Comparison of ENCODE assay signal across 18 cellular contexts in the genomic region with DNA sequence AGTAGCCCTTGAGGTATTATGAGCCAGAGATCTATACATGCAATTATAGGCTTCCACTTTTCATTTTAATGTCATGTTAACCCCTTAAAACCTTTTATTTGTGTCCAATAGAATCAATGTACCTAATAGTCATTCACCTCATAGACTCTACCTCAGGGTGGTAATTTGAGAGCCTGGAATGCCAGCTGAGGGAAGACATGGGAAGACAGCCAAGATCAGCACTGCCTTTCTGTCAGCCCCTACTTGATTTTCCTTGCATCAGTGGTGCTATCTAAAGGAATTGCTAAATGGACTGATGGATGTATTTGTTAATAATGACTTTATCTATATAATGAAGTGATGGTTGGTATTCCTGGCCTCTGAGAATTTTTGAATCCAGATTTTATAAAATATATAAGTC.
DNase-seq lines count a peak whose midpoint lies in the region; ATAC-seq and TF ChIP-seq lines count a peak whose summit lies in the region.
"Had no signal": no experiment of that assay in that cellular context is flagged by ENCODE, and none has a peak within 500 bp of the region (broad histone marks: within the 10 kb centered on the region; RNA-seq: fewer than 3 reads in every experiment).

No MANE protein-coding gene starts in this region.

- no peak overlapping the region for H3K27ac Mint-ChIP-seq in MCF 10A (ENCODE audit: low read depth, unreplicated experiment)
- H3K27ac Mint-ChIP-seq: CD4-positive, CD25-positive, alpha-beta regulatory T cell had no signal

- no peaks in the 10 kb centered on the region for H3K9me2 ChIP-seq in PC-3 (replicated peaks; ENCODE audit: low read length)

- no peaks in the 10 kb centered on the region for H3K4me1 Mint-ChIP-seq in MCF 10A (ENCODE audit: insufficient read depth, unreplicated experiment)
- H3K4me1 Mint-ChIP-seq: CD4-positive, CD25-positive, alpha-beta regulatory T cell had no signal

- BruUV-seq in MCF 10A (replicated peaks; lab: Mats Ljungman, UMichigan) (no TSS peak), PC-3 (replicated peaks; lab: Mats Ljungman, UMichigan) (no TSS peak)

- peaks cover 7% of the 10 kb centered on the region for H3K9me3 Mint-ChIP-seq in MCF 10A (ENCODE audit: unreplicated experiment)

- no peak overlapping the region for H2AFZ ChIP-seq in PC-3 (ENCODE audit: low read length)

- no peak overlapping the region for H3K4me2 ChIP-seq in PC-3 (ENCODE audit: low read length)
- H3K4me2 ChIP-seq: KMS-11 had no signal

- CTCF ChIA-PET in MCF 10A (lab: Yijun Ruan, JAX) (no interaction called here), PC-3 (lab: Charles Lee) (no interaction called here)

- H3K27me3 Mint-ChIP-seq in MCF 10A (ENCODE audit: insufficient read depth, unreplicated experiment): no peaks in the 10 kb centered on the region
- H3K27me3 Mint-ChIP-seq: CD4-positive, CD25-positive, alpha-beta regulatory T cell had no signal

- H3F3A ChIP-seq in PC-3 (ENCODE audit: low read length, unreplicated experiment): no peaks in the 10 kb centered on the region

- no peaks in the 10 kb centered on the region for H4K20me1 ChIP-seq in PC-3 (ENCODE audit: low read length)

- TF ChIP-seq CTCF in MCF 10A (IDR thresholded peaks at IDR 0.05; ENCODE audit: unreplicated experiment): no peak
- TF ChIP-seq CTCF in breast epithelium (IDR thresholded peaks at IDR 0.05): no peak
- TF ChIP-seq CTCF in PC-3 (conservative IDR thresholded peaks at IDR 0.05; ENCODE audit: low read depth, low read length): no peak
- TF ChIP-seq CTCF in epithelial cell of esophagus (IDR thresholded peaks at IDR 0.05; ENCODE audit: insufficient read depth, low read depth, low read length, missing control alignments): no peak

- intact Hi-C loops in MCF 10A (cut with micrococcal nuclease): no loop called here
- intact Hi-C loops in breast epithelium (cut with DNase I; ENCODE audit: low total_unique reads): no loop called here
- intact Hi-C loops in PC-3 (cut with micrococcal nuclease): loop anchor here (5.0 kb wide), 1 partner anchor 207 kb away; no protein-coding TSS in a partner anchor

- DNase-seq in MCF 10A (ENCODE audit: unreplicated experiment): peak; percentile 38
- DNase-seq in breast epithelium (ENCODE audit: low spot score in 2 of 2): no peak
- peak; percentile 36 for DNase-seq in PC-3
- DNase-seq in epithelial cell of esophagus (ENCODE audit: low read depth): peak; percentile 17
- no peak for DNase-seq in HK-2 (ENCODE audit: unreplicated experiment)
- DNase-seq: CD4-positive, CD25-positive, alpha-beta regulatory T cell; DMS79 treated with DMSO at 0.1 percent for 48 hours; MV-4-11; NCI-H1417 treated with DMSO at 0.1 percent for 48 hours; NCI-H2029 treated with DMSO at 0.1 percent for 48 hours; NCI-H446 treated with DMSO at 0.1 percent for 48 hours; NCI-H526 treated with DMSO at 0.1 percent for 48 hours; Peyer's patch; T-helper 1 cell had no signal

- POLR2A ChIA-PET in MCF 10A (lab: Yijun Ruan, JAX) (no interaction called here), PC-3 (lab: Charles Lee; ENCODE audit: unreplicated experiment) (no interaction called here)

- H3K9me3 ChIP-seq in breast epithelium (peaks cover 0 to 4% of the 10 kb centered on the region in 2 donors), PC-3 (ENCODE audit: low read length) (no peaks in the 10 kb centered on the region)
- H3K9me3 ChIP-seq: Peyer's patch, SJCRH30 had no signal

- no peaks in the 10 kb centered on the region for H3K36me3 ChIP-seq in breast epithelium
- H3K36me3 ChIP-seq in PC-3 (ENCODE audit: low read depth, low read length): no peaks in the 10 kb centered on the region
- H3K36me3 ChIP-seq: Peyer's patch, SJCRH30 had no signal

- H3K27me3 ChIP-seq in breast epithelium (no peaks in the 10 kb centered on the region), PC-3 (ENCODE audit: low read length) (no peaks in the 10 kb centered on the region)
- H3K27me3 ChIP-seq: Peyer's patch, SJCRH30 had no signal

- no peaks in the 10 kb centered on the region for H3K36me3 Mint-ChIP-seq in MCF 10A (ENCODE audit: insufficient read depth, unreplicated experiment)
- H3K36me3 Mint-ChIP-seq: CD4-positive, CD25-positive, alpha-beta regulatory T cell had no signal

- no peak overlapping the region for H3K9ac ChIP-seq in PC-3 (ENCODE audit: low read length)
- H3K9ac ChIP-seq: KMS-11 had no signal

- H3K4me3 ChIP-seq in breast epithelium: no peak overlapping the region
- H3K4me3 ChIP-seq in PC-3 (ENCODE audit: low read length): no peak overlapping the region
- no peak overlapping the region for H3K4me3 ChIP-seq in epithelial cell of esophagus (ENCODE audit: low read length)
- H3K4me3 ChIP-seq: Peyer's patch, SJCRH30 had no signal

- H3K4me1 ChIP-seq in breast epithelium (no peaks in the 10 kb centered on the region), PC-3 (ENCODE audit: insufficient read depth, low read length) (no peaks in the 10 kb centered on the region)
- H3K4me1 ChIP-seq: Peyer's patch, SJCRH30 had no signal

- H3K27ac ChIP-seq in breast epithelium (no peak overlapping the region), PC-3 (ENCODE audit: low read length) (no peak overlapping the region)
- H3K27ac ChIP-seq: KMS-11, Peyer's patch, SJCRH30 had no signal

- no peak for TF ChIP-seq POLR2A in breast epithelium (IDR thresholded peaks at IDR 0.05)

- no peak overlapping the region for H3K4me3 Mint-ChIP-seq in MCF 10A (ENCODE audit: unreplicated experiment)
- H3K4me3 Mint-ChIP-seq: CD4-positive, CD25-positive, alpha-beta regulatory T cell had no signal

- H3K79me2 ChIP-seq in PC-3 (ENCODE audit: low read length): no peaks in the 10 kb centered on the region

- ATAC-seq in PC-3: 0 out of 2 replicates have a peak, but pooled peaks have one; percentile 42
- no peak for ATAC-seq in HG03045 (IDR thresholded peaks at IDR 0.05; ENCODE audit: unreplicated experiment)
- no peak for ATAC-seq in SK-N-SH treated with all-trans-retinoic acid at 6 μM for 48 hours

TF ChIP-seq in SK-N-SH treated with all-trans-retinoic acid at 6 μM for 48 hours, 23 proteins besides CTCF, POLR2A, EP300 and RAD21:
- TF ChIP-seq GLIS3 (CRISPR knock-in tag; IDR thresholded peaks at IDR 0.05) (no peak), PPARA (CRISPR knock-in tag; IDR thresholded peaks at IDR 0.05; ENCODE audit: borderline replicate concordance) (no peak), ZFP30 (CRISPR knock-in tag; IDR thresholded peaks at IDR 0.05) (no peak), ZNF70 (CRISPR knock-in tag; IDR thresholded peaks at IDR 0.05) (no peak), RARB (CRISPR knock-in tag; IDR thresholded peaks at IDR 0.05) (no peak)
- TF ChIP-seq, protein P1, sequence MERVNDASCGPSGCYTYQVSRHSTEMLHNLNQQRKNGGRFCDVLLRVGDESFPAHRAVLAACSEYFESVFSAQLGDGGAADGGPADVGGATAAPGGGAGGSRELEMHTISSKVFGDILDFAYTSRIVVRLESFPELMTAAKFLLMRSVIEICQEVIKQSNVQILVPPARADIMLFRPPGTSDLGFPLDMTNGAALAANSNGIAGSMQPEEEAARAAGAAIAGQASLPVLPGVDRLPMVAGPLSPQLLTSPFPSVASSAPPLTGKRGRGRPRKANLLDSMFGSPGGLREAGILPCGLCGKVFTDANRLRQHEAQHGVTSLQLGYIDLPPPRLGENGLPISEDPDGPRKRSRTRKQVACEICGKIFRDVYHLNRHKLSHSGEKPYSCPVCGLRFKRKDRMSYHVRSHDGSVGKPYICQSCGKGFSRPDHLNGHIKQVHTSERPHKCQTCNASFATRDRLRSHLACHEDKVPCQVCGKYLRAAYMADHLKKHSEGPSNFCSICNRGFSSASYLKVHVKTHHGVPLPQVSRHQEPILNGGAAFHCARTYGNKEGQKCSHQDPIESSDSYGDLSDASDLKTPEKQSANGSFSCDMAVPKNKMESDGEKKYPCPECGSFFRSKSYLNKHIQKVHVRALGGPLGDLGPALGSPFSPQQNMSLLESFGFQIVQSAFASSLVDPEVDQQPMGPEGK (CRISPR knock-in tag; IDR thresholded peaks at IDR 0.05; ENCODE audit: borderline replicate concordance): no peak

Comparison
In these comparisons a context has a peak if more than half of its experiments do, and no peak if none do; other contexts are left out.
1. DNase-seq: peak in MCF 10A (single experiment), PC-3 (single experiment) and epithelial cell of esophagus (single experiment); none in breast epithelium (0 of 2) and HK-2 (single experiment).